11 cellular contexts compared by ENCODE assay signal in genomic region chr4:138162259-138162658, GRCh38.
"Had no signal": no experiment of that assay in that cellular context is flagged by ENCODE, and none has a peak within 500 bp of the region (broad histone marks: within the 10 kb centered on the region; RNA-seq: fewer than 3 reads in every experiment).

No MANE protein-coding gene starts in this region.

- H2AFZ ChIP-seq: hepatocyte had no signal

- H3K79me2 ChIP-seq: hepatocyte had no signal

- H3K4me2 ChIP-seq: hepatocyte had no signal

- H3K4me1 ChIP-seq: pancreas, stomach had no signal

- ATAC-seq: pancreas had no signal

- H3K27ac ChIP-seq: hepatocyte, pancreas, stomach, VCaP had no signal

- FAIRE-seq: pancreas had no signal

- H3K9me3 ChIP-seq: pancreas, stomach had no signal

- H3K36me3 ChIP-seq: pancreas, stomach had no signal

- DNase-seq: activated CD4-positive, alpha-beta memory T cell treated with anti-CD3 and anti-CD28 coated beads, Interleukin-2, amount 10 ng/mL, durations not matched to agents 7 days and 5 days; activated gamma-delta T cell treated with Interleukin-2 at 50 U/mL for 16 hours; activated naive CD8-positive, alpha-beta T cell treated with anti-CD3 and anti-CD28 coated beads for 36 hours; activated T-cell treated with anti-CD3 and anti-CD28 coated beads, Interleukin-2, amount 50 U/mL, for 48 hours; aorta; pancreas; stimulated activated CD4-positive, alpha-beta T cell treated with anti-CD3 and anti-CD28 coated beads, Interleukin-15, amount 100 ng/mL, for 24 hours; stimulated activated CD4-positive, alpha-beta T cell treated with anti-CD3 and anti-CD28 coated beads, Interleukin-4, amount 100 ng/mL, for 4 hours; stomach had no signal

- H3K4me3 ChIP-seq: hepatocyte, pancreas, stomach had no signal

- H3K27me3 ChIP-seq: hepatocyte, pancreas, stomach had no signal
